Comparison of ENCODE assay signal across 8 cellular contexts in the genomic region with DNA sequence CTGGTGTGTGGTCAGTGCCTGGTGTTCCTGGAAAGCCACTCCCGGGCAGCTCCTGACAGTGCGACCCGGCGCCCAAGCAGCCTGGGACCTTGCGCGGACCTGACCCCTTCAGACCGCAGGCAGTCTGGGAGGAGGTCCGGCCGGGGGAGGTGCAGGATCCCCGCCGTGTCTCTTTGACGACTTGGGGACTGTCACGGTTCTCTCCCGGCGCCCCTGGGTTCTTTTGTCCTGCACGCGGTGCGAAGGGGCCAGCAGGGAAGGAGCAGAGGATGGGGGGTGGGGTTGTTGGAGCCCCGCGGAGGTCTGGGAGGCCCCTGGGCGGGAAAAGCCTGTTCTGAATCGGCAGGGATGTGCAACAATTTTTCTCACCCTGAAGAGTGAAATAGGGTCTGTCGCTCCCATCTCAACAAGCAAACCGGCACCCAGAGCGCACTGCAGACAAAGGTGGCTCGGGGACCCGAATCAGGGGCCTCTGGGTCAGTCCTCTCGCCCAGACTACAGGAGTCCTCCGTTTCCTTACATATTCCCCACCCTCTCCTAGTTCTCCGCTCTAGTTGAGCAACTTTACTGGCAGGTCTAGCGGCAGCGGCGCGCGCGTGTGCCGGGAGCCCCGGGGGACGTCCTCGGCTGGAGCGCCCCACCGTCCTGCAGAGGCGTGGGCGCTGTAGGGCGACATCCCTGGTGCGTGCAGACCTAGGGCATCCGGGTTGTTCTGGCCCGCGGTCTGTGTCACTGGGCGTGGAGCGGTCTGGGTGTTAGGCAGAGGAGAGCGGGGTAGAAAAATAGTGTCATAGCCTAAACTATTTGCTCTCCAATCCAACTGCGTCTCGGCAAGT. TPM values are rescaled to one million over a fixed set of nuclear protein-coding genes. Genes with fewer than 3 reads are reported as not detected.
DNase-seq lines count a peak whose midpoint lies in the region; ATAC-seq lines count a peak whose summit lies in the region.

No MANE protein-coding gene starts in this region.

- no peaks in the 10 kb centered on the region for H3K36me3 ChIP-seq in CD8-positive, alpha-beta memory T cell (ENCODE audit: insufficient read depth, low read length)
- H3K36me3 ChIP-seq in mucosa of stomach (ENCODE audit: control insufficient read depth, insufficient read depth, low read length) (no peaks in the 10 kb centered on the region), aorta (ENCODE audit: control insufficient read depth in 1 of 2, insufficient read depth in 2 of 2, low read length in 1 of 2) (no peaks in the 10 kb centered on the region)

- H3K27me3 ChIP-seq in CD8-positive, alpha-beta memory T cell (ENCODE audit: insufficient read depth, low read length, poor library complexity, severe bottlenecking) = peaks cover 47% of the 10 kb centered on the region
- peaks cover 63% of the 10 kb centered on the region for H3K27me3 ChIP-seq in mucosa of stomach (ENCODE audit: control insufficient read depth, insufficient read depth, low read length)
- H3K27me3 ChIP-seq in aorta (ENCODE audit: control insufficient read depth in 1 of 2, insufficient read depth in 2 of 2, low read length in 1 of 2) = no peaks in the 10 kb centered on the region

- peak overlapping the region; percentile 40 for H3K9ac ChIP-seq in mucosa of stomach (ENCODE audit: low read length)

- peaks cover 0 to 5% (median 0%) of the 10 kb centered on the region in 5 donors for H3K9me3 Mint-ChIP-seq in CD8-positive, alpha-beta memory T cell

- peaks cover 25 to 41% (median 33%) of the 10 kb centered on the region in 3 donors for H3K4me1 Mint-ChIP-seq in CD8-positive, alpha-beta memory T cell
- H3K4me1 Mint-ChIP-seq in T-helper 17 cell = peaks cover 24% of the 10 kb centered on the region

- no peak for DNase-seq in CD8-positive, alpha-beta memory T cell
- DNase-seq in T-helper 17 cell (peak in 1 of 3 donors; percentile 3), epithelial cell of prostate (ENCODE audit: low read depth, low spot score) (no peak), aorta (peak; percentile 78 to 87), AML-193 (lab: John Stamatoyannopoulos, UW) (no peak)

- CTCF ChIA-PET in CD8-positive, alpha-beta memory T cell (lab: Charles Lee) = no interaction called here

- H3K27me3 Mint-ChIP-seq in CD8-positive, alpha-beta memory T cell = peaks cover 62 to 87% of the 10 kb centered on the region in 2 donors
- H3K27me3 Mint-ChIP-seq in T-helper 17 cell = peaks cover 77% of the 10 kb centered on the region

- H3K4me3 ChIP-seq in CD8-positive, alpha-beta memory T cell (ENCODE audit: low read length) = no peak overlapping the region
- no peak overlapping the region for H3K4me3 ChIP-seq in mucosa of stomach (ENCODE audit: low read length)
- peak overlapping the region; percentile 67 to 87 for H3K4me3 ChIP-seq in aorta (ENCODE audit: low read length in 2 of 2)

- ATAC-seq in GM19324 (IDR thresholded peaks at IDR 0.05; ENCODE audit: low FRiP score, unreplicated experiment) (peak; percentile 57), HG03196 (IDR thresholded peaks at IDR 0.05; ENCODE audit: unreplicated experiment) (peak; percentile 45), T-helper 17 cell (peak; percentile 55), aorta (ENCODE audit: low FRiP score) (peak; percentile 66)

- POLR2A ChIA-PET in CD8-positive, alpha-beta memory T cell (lab: Charles Lee) = no interaction called here

- WGBS in aorta, 2 donors = 0% methylated on average over 54 of the region's 54 CpGs

- no peak overlapping the region for H3K27ac ChIP-seq in CD8-positive, alpha-beta memory T cell (ENCODE audit: low read depth, low read length)
- H3K27ac ChIP-seq in epithelial cell of prostate = peak overlapping the region; percentile 91
- H3K27ac ChIP-seq in aorta (ENCODE audit: low read depth in 1 of 2, low read length in 2 of 2) = peak overlapping the region; percentile 18 to 54

- H3K4me1 ChIP-seq in CD8-positive, alpha-beta memory T cell (ENCODE audit: insufficient read depth, low read length) = peaks cover 11% of the 10 kb centered on the region
- H3K4me1 ChIP-seq in mucosa of stomach (ENCODE audit: control insufficient read depth, insufficient read depth, low read length) = peaks cover 14% of the 10 kb centered on the region
- no peaks in the 10 kb centered on the region for H3K4me1 ChIP-seq in aorta (ENCODE audit: control insufficient read depth in 1 of 2, insufficient read depth in 2 of 2, low read length in 2 of 2)

- intact Hi-C loops in aorta (cut with DNase I) = loop anchor here (5.0 to 10.0 kb wide), 8 partner anchors 40 to 1160 kb away; no protein-coding TSS in a partner anchor

- no peaks in the 10 kb centered on the region for H3K9me3 ChIP-seq in CD8-positive, alpha-beta memory T cell (ENCODE audit: low read length)
- H3K9me3 ChIP-seq in T-helper 17 cell (ENCODE audit: control insufficient read depth, low read length, poor library complexity, severe bottlenecking) (no peaks in the 10 kb centered on the region), mucosa of stomach (ENCODE audit: control insufficient read depth, low read length) (no peaks in the 10 kb centered on the region), aorta (ENCODE audit: control insufficient read depth, low read length) (no peaks in the 10 kb centered on the region)

- H3K36me3 Mint-ChIP-seq in CD8-positive, alpha-beta memory T cell = no peaks in the 10 kb centered on the region
- peaks cover 12% of the 10 kb centered on the region for H3K36me3 Mint-ChIP-seq in T-helper 17 cell (ENCODE audit: low read depth)

- no peak overlapping the region for H3K27ac Mint-ChIP-seq in CD8-positive, alpha-beta memory T cell
- peak overlapping the region; percentile 70 for H3K27ac Mint-ChIP-seq in T-helper 17 cell

- peak overlapping the region in 5 of 7 donors; percentile 69 to 84 (median 78) for H3K4me3 Mint-ChIP-seq in CD8-positive, alpha-beta memory T cell
- peak overlapping the region; percentile 98 for H3K4me3 Mint-ChIP-seq in T-helper 17 cell

RNA-seq across cellular contexts. Expression of a gene that starts 1.2 kb away (rescaled TPM):
- under 1 TPM; 0.24 to 0.33 TPM for total RNA-seq in CD8-positive, alpha-beta memory T cell
- not detected for polyA plus RNA-seq in CD8-positive, alpha-beta memory T cell
- total RNA-seq in T-helper 17 cell (10 to 100 TPM in 1 of 2 donors, 1 to 10 TPM in 1; 8.0 to 34.2 TPM), aorta (100 to 1,000 TPM; 513 to 849 TPM)
- 100 to 1,000 TPM in 1 of 2 donors, 10 to 100 TPM in 1; 21.5 to 443 TPM for polyA plus RNA-seq in aorta

Comparison
In these comparisons a context has a peak if more than half of its experiments do, and no peak if none do; other contexts are left out.
1. DNase-seq: peak in aorta (2 of 2); none in CD8-positive, alpha-beta memory T cell (0 of 5), epithelial cell of prostate (single experiment) and AML-193 (0 of 2).
2. H3K4me3 ChIP-seq: peak in aorta (2 of 2); none in CD8-positive, alpha-beta memory T cell (single experiment) and mucosa of stomach (single experiment).
3. RNA of a gene that starts 1.2 kb away (total RNA-seq): 513 to 849 TPM in aorta; 8.0 to 34.2 TPM in T-helper 17 cell and 0.24 to 0.33 TPM in CD8-positive, alpha-beta memory T cell; every median in the first group is over 10 times any median in the second.
4. Peak in every context shown above with its lines, with median percentiles within 50 percentile points of each other: ATAC-seq.